In the genomic region with DNA sequence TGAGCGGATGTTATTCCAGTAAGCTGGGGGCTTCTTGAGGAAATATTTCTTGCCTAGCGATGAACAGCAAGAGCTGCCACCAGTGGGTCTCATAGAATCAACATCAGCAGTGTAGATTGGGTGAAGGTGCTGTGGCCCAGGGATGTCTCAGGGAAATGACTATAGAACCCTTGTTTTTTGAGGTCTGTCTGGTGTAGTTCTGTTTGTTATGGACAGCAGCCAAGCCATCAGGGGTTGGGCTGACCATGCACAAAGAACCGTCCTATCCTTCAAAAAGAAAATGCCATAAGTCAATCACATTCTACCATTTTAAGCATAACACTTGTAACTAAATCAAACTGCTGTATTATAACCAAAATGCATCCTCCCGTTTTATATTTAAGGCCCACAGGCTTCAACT, we compare ENCODE assay signal across 27 cellular contexts.
"Had no signal": no experiment of that assay in that cellular context is flagged by ENCODE, and none has a peak within 500 bp of the region (broad histone marks: within the 10 kb centered on the region; RNA-seq: fewer than 3 reads in every experiment).

No MANE protein-coding gene starts in this region.

- H3K4me3 Mint-ChIP-seq: activated naive CD8-positive, alpha-beta T cell; activated T-cell treated with anti-CD3 and anti-CD28 coated beads, Interleukin-2, amount 50 U/mL, for 24 hours; activated T-helper 17 cell treated with anti-CD3 and anti-CD28 coated beads, Interleukin-2, amount 50 U/mL, for 72 hours; immature natural killer cell; mesothelial cell of epicardium; natural killer cell; stimulated activated effector memory CD8-positive, alpha-beta T cell treated with anti-CD3 and anti-CD28 coated beads, Interleukin-12 subunit alpha, Interleukin-12 subunit beta, amount 100 ng/mL, for 72 hours; stimulated activated naive CD8-positive, alpha-beta T cell treated with anti-CD3 and anti-CD28 coated beads, Interleukin-15, amount 100 ng/mL, for 72 hours; T-helper 1 cell treated with Interleukin-12 subunit alpha and Interleukin-12 subunit beta and Interleukin-4 antibody, amounts not matched to agents 30 μg/mL and 1 μg/mL, for 36 hours; WTC11 had no signal

- H3K9me3 Mint-ChIP-seq: activated T-cell treated with anti-CD3 and anti-CD28 coated beads, Interleukin-2, amount 50 U/mL, for 24 hours; activated T-helper 17 cell treated with anti-CD3 and anti-CD28 coated beads, Interleukin-2, amount 50 U/mL, for 72 hours; immature natural killer cell; natural killer cell; stimulated activated effector memory CD8-positive, alpha-beta T cell treated with anti-CD3 and anti-CD28 coated beads, Interleukin-12 subunit alpha, Interleukin-12 subunit beta, amount 100 ng/mL, for 72 hours; stimulated activated naive CD8-positive, alpha-beta T cell treated with anti-CD3 and anti-CD28 coated beads, Interleukin-15, amount 100 ng/mL, for 72 hours; T-helper 1 cell treated with Interleukin-12 subunit alpha and Interleukin-12 subunit beta and Interleukin-4 antibody, amounts not matched to agents 30 μg/mL and 1 μg/mL, for 36 hours; WTC11 had no signal

- H3K4me1 Mint-ChIP-seq: activated T-helper 17 cell treated with anti-CD3 and anti-CD28 coated beads, Interleukin-2, amount 50 U/mL, for 72 hours; immature natural killer cell; mesothelial cell of epicardium; natural killer cell; stimulated activated effector memory CD8-positive, alpha-beta T cell treated with anti-CD3 and anti-CD28 coated beads, Interleukin-12 subunit alpha, Interleukin-12 subunit beta, amount 100 ng/mL, for 72 hours; stimulated activated naive CD8-positive, alpha-beta T cell treated with anti-CD3 and anti-CD28 coated beads, Interleukin-15, amount 100 ng/mL, for 72 hours; WTC11 had no signal

- H3K4me3 ChIP-seq: cardiac muscle cell, hepatocyte, left lung, lung, ovary, prostate gland, suprapubic skin, tibial nerve had no signal

- H3K36me3 Mint-ChIP-seq: activated naive CD8-positive, alpha-beta T cell; immature natural killer cell; mesothelial cell of epicardium; natural killer cell; stimulated activated effector memory CD8-positive, alpha-beta T cell treated with anti-CD3 and anti-CD28 coated beads, Interleukin-12 subunit alpha, Interleukin-12 subunit beta, amount 100 ng/mL, for 72 hours; WTC11 had no signal

- ATAC-seq: activated T-helper 17 cell treated with anti-CD3 and anti-CD28 coated beads, Interleukin-2, amount 50 U/mL, for 72 hours; left lung; natural killer cell; stimulated activated effector memory CD8-positive, alpha-beta T cell treated with anti-CD3 and anti-CD28 coated beads, Interleukin-12 subunit alpha, Interleukin-12 subunit beta, amount 100 ng/mL, for 72 hours; stimulated activated naive CD8-positive, alpha-beta T cell treated with anti-CD3 and anti-CD28 coated beads, Interleukin-15, amount 100 ng/mL, for 72 hours; WTC11 had no signal

- H3K27ac Mint-ChIP-seq: activated naive CD8-positive, alpha-beta T cell; activated T-cell treated with anti-CD3 and anti-CD28 coated beads, Interleukin-2, amount 50 U/mL, for 24 hours; activated T-helper 17 cell treated with anti-CD3 and anti-CD28 coated beads, Interleukin-2, amount 50 U/mL, for 72 hours; immature natural killer cell; mesothelial cell of epicardium; natural killer cell; stimulated activated effector memory CD8-positive, alpha-beta T cell treated with anti-CD3 and anti-CD28 coated beads, Interleukin-12 subunit alpha, Interleukin-12 subunit beta, amount 100 ng/mL, for 72 hours; stimulated activated naive CD8-positive, alpha-beta T cell treated with anti-CD3 and anti-CD28 coated beads, Interleukin-15, amount 100 ng/mL, for 72 hours; T-helper 1 cell treated with Interleukin-12 subunit alpha and Interleukin-12 subunit beta and Interleukin-4 antibody, amounts not matched to agents 30 μg/mL and 1 μg/mL, for 36 hours; WTC11 had no signal

- DNase-seq: activated CD8-positive, alpha-beta memory T cell treated with anti-CD3 and anti-CD28 coated beads for 24 hours; activated CD8-positive, alpha-beta memory T cell treated with anti-CD3 and anti-CD28 coated beads, Interleukin-2, amount 50 U/mL, for 4 hours; activated naive CD4-positive, alpha-beta T cell; activated T-cell treated with anti-CD3 and anti-CD28 coated beads, Interleukin-2, amount 50 U/mL, for 24 hours; effector CD4-positive, alpha-beta T cell; erythroblast; foreskin fibroblast; immature natural killer cell; kidney glomerular epithelial cell; left lung; natural killer cell; ovary; stimulated activated CD4-positive, alpha-beta T cell treated with anti-CD3 and anti-CD28 coated beads, Interleukin-2, amount 100 ng/mL, for 24 hours; stimulated activated naive CD8-positive, alpha-beta T cell treated with anti-CD3 and anti-CD28 coated beads, Interleukin-15, amount 100 ng/mL, for 72 hours; T1000 had no signal

- H3K27me3 Mint-ChIP-seq: activated naive CD8-positive, alpha-beta T cell; activated T-helper 17 cell treated with anti-CD3 and anti-CD28 coated beads, Interleukin-2, amount 50 U/mL, for 72 hours; stimulated activated naive CD8-positive, alpha-beta T cell treated with anti-CD3 and anti-CD28 coated beads, Interleukin-15, amount 100 ng/mL, for 72 hours had no signal
